Comparison of ENCODE assay signal across 16 cellular contexts in genomic region chr17:35865412-35866355, GRCh38. TPM values are rescaled to one million over a fixed set of nuclear protein-coding genes. Genes with fewer than 3 reads are reported as not detected.
DNase-seq lines count a peak whose midpoint lies in the region; ATAC-seq and TF ChIP-seq lines count a peak whose summit lies in the region.
"Had no signal": no experiment of that assay in that cellular context is flagged by ENCODE, and none has a peak within 500 bp of the region (broad histone marks: within the 10 kb centered on the region; RNA-seq: fewer than 3 reads in every experiment).

No MANE protein-coding gene starts in this region.

- no peaks in the 10 kb centered on the region for H4K20me1 ChIP-seq in PC-3 (ENCODE audit: low read length)
- H4K20me1 ChIP-seq: BLaER1 had no signal

- no peak for TF ChIP-seq CTCF in PC-3 (conservative IDR thresholded peaks at IDR 0.05; ENCODE audit: low read depth, low read length)
- TF ChIP-seq CTCF in GM10266 (IDR thresholded peaks at IDR 0.05; ENCODE audit: control insufficient read depth, insufficient read depth, low read depth, missing control alignments) = no peak

- no peak overlapping the region for H3K27ac ChIP-seq in PC-3 (ENCODE audit: low read length)
- H3K27ac ChIP-seq: BLaER1, pancreas had no signal

- H3K27me3 ChIP-seq in PC-3 (ENCODE audit: low read length) (no peaks in the 10 kb centered on the region), skeletal muscle satellite cell (ENCODE audit: control insufficient read depth, insufficient read depth, low read length) (no peaks in the 10 kb centered on the region)
- H3K27me3 ChIP-seq: BLaER1, pancreas had no signal

- peak overlapping the region; percentile 50 to 67 for H3K27ac Mint-ChIP-seq in activated naive CD4-positive, alpha-beta T cell treated with anti-CD3 and anti-CD28 coated beads, Interleukin-2, amount 50 U/mL, for 72 hours
- no peak overlapping the region for H3K27ac Mint-ChIP-seq in activated naive CD4-positive, alpha-beta T cell treated with anti-CD3 and anti-CD28 coated beads, Interleukin-2, amount 10 ng/mL, durations not matched to agents 7 days and 5 days
- H3K27ac Mint-ChIP-seq: memory B cell had no signal

- POLR2A ChIA-PET in PC-3 (lab: Charles Lee; ENCODE audit: unreplicated experiment) = no interaction called here

- no peaks in the 10 kb centered on the region for H3K79me2 ChIP-seq in PC-3 (ENCODE audit: low read length)

- DNase-seq in activated naive CD4-positive, alpha-beta T cell treated with anti-CD3 and anti-CD28 coated beads, Interleukin-2, amount 50 U/mL, for 72 hours (ENCODE audit: low spot score in 2 of 2) = no peak
- no peak for DNase-seq in activated naive CD4-positive, alpha-beta T cell treated with anti-CD3 and anti-CD28 coated beads, Interleukin-2, amount 10 ng/mL, durations not matched to agents 7 days and 5 days
- DNase-seq in PC-3 = peak; percentile 57
- peak; percentile 41 for DNase-seq in dedifferentiated amniotic fluid mesenchymal stem cell (ENCODE audit: extremely low spot score)
- no peak for DNase-seq in GM10266 (ENCODE audit: extremely low spot score)
- DNase-seq in NCI-H128 (lab: John Stamatoyannopoulos, UW; ENCODE audit: unreplicated experiment) = no peak
- DNase-seq: activated CD4-positive, CD25-positive, alpha-beta regulatory T cell treated with anti-CD3 and anti-CD28 coated beads, Interleukin-2, amount 50 U/mL, for 72 hours; activated naive CD4-positive, alpha-beta T cell treated with anti-CD3 and anti-CD28 coated beads, Interleukin-2, amount 50 U/mL, for 16 hours; effector CD4-positive, alpha-beta T cell; NCI-H1436 treated with DMSO at 0.1 percent for 48 hours; NCI-H748 treated with DMSO at 0.1 percent for 48 hours; pancreas had no signal

- intact Hi-C loops in PC-3 (cut with micrococcal nuclease) = no loop called here

- no peaks in the 10 kb centered on the region for H3K36me3 Mint-ChIP-seq in activated naive CD4-positive, alpha-beta T cell treated with anti-CD3 and anti-CD28 coated beads, Interleukin-2, amount 50 U/mL, for 72 hours
- H3K36me3 Mint-ChIP-seq in activated naive CD4-positive, alpha-beta T cell treated with anti-CD3 and anti-CD28 coated beads, Interleukin-2, amount 10 ng/mL, durations not matched to agents 7 days and 5 days = peaks cover 3% of the 10 kb centered on the region

- BruUV-seq in PC-3 (replicated peaks; lab: Mats Ljungman, UMichigan) = no TSS peak

- H3K9me2 ChIP-seq in PC-3 (replicated peaks; ENCODE audit: low read length) = no peaks in the 10 kb centered on the region

- H3K4me3 ChIP-seq in PC-3 (ENCODE audit: low read length) (no peak overlapping the region), skeletal muscle satellite cell (ENCODE audit: low read length) (no peak overlapping the region)
- H3K4me3 ChIP-seq: BLaER1, pancreas had no signal

- H3K4me1 ChIP-seq in PC-3 (ENCODE audit: insufficient read depth, low read length) (peaks cover 5% of the 10 kb centered on the region; the same call in 1 of the 2 replicates), skeletal muscle satellite cell (ENCODE audit: control insufficient read depth, insufficient read depth, low read length) (peaks cover 12% of the 10 kb centered on the region)
- H3K4me1 ChIP-seq: pancreas had no signal

- H3K9ac ChIP-seq in PC-3 (ENCODE audit: low read length) (no peak overlapping the region), skeletal muscle satellite cell (ENCODE audit: low read depth, low read length) (no peak overlapping the region)
- H3K9ac ChIP-seq: BLaER1 had no signal

- H3K36me3 ChIP-seq in PC-3 (ENCODE audit: low read depth, low read length) (no peaks in the 10 kb centered on the region), skeletal muscle satellite cell (ENCODE audit: insufficient read depth, low read length) (no peaks in the 10 kb centered on the region)
- H3K36me3 ChIP-seq: pancreas had no signal

- H2AFZ ChIP-seq in PC-3 (ENCODE audit: low read length) = no peak overlapping the region

- H3F3A ChIP-seq in PC-3 (ENCODE audit: low read length, unreplicated experiment) = no peaks in the 10 kb centered on the region

- H3K4me1 Mint-ChIP-seq in activated naive CD4-positive, alpha-beta T cell treated with anti-CD3 and anti-CD28 coated beads, Interleukin-2, amount 10 ng/mL, durations not matched to agents 7 days and 5 days = peaks cover 11% of the 10 kb centered on the region

- H3K27me3 Mint-ChIP-seq in activated naive CD4-positive, alpha-beta T cell treated with anti-CD3 and anti-CD28 coated beads, Interleukin-2, amount 10 ng/mL, durations not matched to agents 7 days and 5 days = no peaks in the 10 kb centered on the region
- H3K27me3 Mint-ChIP-seq: memory B cell had no signal

- no peak overlapping the region for H3K4me3 Mint-ChIP-seq in activated naive CD4-positive, alpha-beta T cell treated with anti-CD3 and anti-CD28 coated beads, Interleukin-2, amount 10 ng/mL, durations not matched to agents 7 days and 5 days
- H3K4me3 Mint-ChIP-seq: memory B cell had no signal

- ATAC-seq in activated naive CD4-positive, alpha-beta T cell treated with anti-CD3 and anti-CD28 coated beads, Interleukin-2, amount 50 U/mL, for 72 hours = peak; percentile 55 to 72
- ATAC-seq in PC-3 = peak; percentile 42
- ATAC-seq in HG03520 (IDR thresholded peaks at IDR 0.05; ENCODE audit: unreplicated experiment) = no peak
- ATAC-seq: pancreas had no signal

- no peaks in the 10 kb centered on the region for H3K9me3 Mint-ChIP-seq in activated naive CD4-positive, alpha-beta T cell treated with anti-CD3 and anti-CD28 coated beads, Interleukin-2, amount 50 U/mL, for 72 hours
- H3K9me3 Mint-ChIP-seq in activated naive CD4-positive, alpha-beta T cell treated with anti-CD3 and anti-CD28 coated beads, Interleukin-2, amount 10 ng/mL, durations not matched to agents 7 days and 5 days = no peaks in the 10 kb centered on the region
- H3K9me3 Mint-ChIP-seq: memory B cell had no signal

- CTCF ChIA-PET in activated naive CD4-positive, alpha-beta T cell treated with anti-CD3 and anti-CD28 coated beads, Interleukin-2, amount 10 ng/mL, durations not matched to agents 7 days and 5 days (lab: Charles Lee) = interaction anchor here (0.6 kb wide), 1 partner anchor 9 kb away, joined by 3 read pairs; no protein-coding TSS in a partner anchor
- CTCF ChIA-PET in PC-3 (lab: Charles Lee) = no interaction called here

- H3K4me2 ChIP-seq in PC-3 (ENCODE audit: low read length) (peak overlapping the region; percentile 29; the same call in 1 of the 2 replicates), skeletal muscle satellite cell (ENCODE audit: low read length) (peak overlapping the region; percentile 40)

- no peaks in the 10 kb centered on the region for H3K9me3 ChIP-seq in PC-3 (ENCODE audit: low read length)
- H3K9me3 ChIP-seq in skeletal muscle satellite cell (replicated peaks; ENCODE audit: low read length) = no peaks in the 10 kb centered on the region
- H3K9me3 ChIP-seq: BLaER1, pancreas had no signal

RNA-seq across cellular contexts. Expression of gene HEATR9, which starts 3.0 kb away (rescaled TPM):
- total RNA-seq in activated naive CD4-positive, alpha-beta T cell treated with anti-CD3 and anti-CD28 coated beads, Interleukin-2, amount 50 U/mL, for 72 hours = not detected
- total RNA-seq in PC-3 (2014; rRNA removed) = not detected in 2 replicates
- not detected in 2 replicates for total RNA-seq in skeletal muscle satellite cell (2012; rRNA removed)
- total RNA-seq: pancreas had no signal

RNA-seq across cellular contexts. Expression of gene CCL5, which starts 14.5 kb away (rescaled TPM):
- total RNA-seq in activated naive CD4-positive, alpha-beta T cell treated with anti-CD3 and anti-CD28 coated beads, Interleukin-2, amount 50 U/mL, for 72 hours = 10 to 100 TPM; 13.1 to 14.7 TPM
- total RNA-seq in PC-3 (2014; rRNA removed) = not detected in 2 replicates
- total RNA-seq in skeletal muscle satellite cell (2012; rRNA removed) = 0.66 TPM in 1 of 2 replicates, not detected in the other

RNA-seq across cellular contexts. Expression of gene TAF15, which starts 56.4 kb away (rescaled TPM):
- total RNA-seq in activated naive CD4-positive, alpha-beta T cell treated with anti-CD3 and anti-CD28 coated beads, Interleukin-2, amount 50 U/mL, for 72 hours = 100 to 1,000 TPM; 283 to 312 TPM
- total RNA-seq in PC-3 (2014; rRNA removed) = 32.4 and 48.1 TPM in 2 replicates
- total RNA-seq in skeletal muscle satellite cell (2012; rRNA removed) = 42.8 and 45.7 TPM in 2 replicates

Comparison
In these comparisons a context has a peak if more than half of its experiments do, and no peak if none do; other contexts are left out.
1. DNase-seq: peak in PC-3 (single experiment) and dedifferentiated amniotic fluid mesenchymal stem cell (single experiment); none in activated naive CD4-positive, alpha-beta T cell treated with anti-CD3 and anti-CD28 coated beads, Interleukin-2, amount 50 U/mL, for 72 hours (0 of 2), activated naive CD4-positive, alpha-beta T cell treated with anti-CD3 and anti-CD28 coated beads, Interleukin-2, amount 10 ng/mL, durations not matched to agents 7 days and 5 days (single experiment), GM10266 (single experiment) and NCI-H128 (single experiment).
2. RNA of gene CCL5, which starts 14.5 kb away (total RNA-seq): 13.1 to 14.7 TPM in activated naive CD4-positive, alpha-beta T cell treated with anti-CD3 and anti-CD28 coated beads, Interleukin-2, amount 50 U/mL, for 72 hours; not detected in PC-3; every median in the first group is over 10 times any median in the second.